In the genomic region with DNA sequence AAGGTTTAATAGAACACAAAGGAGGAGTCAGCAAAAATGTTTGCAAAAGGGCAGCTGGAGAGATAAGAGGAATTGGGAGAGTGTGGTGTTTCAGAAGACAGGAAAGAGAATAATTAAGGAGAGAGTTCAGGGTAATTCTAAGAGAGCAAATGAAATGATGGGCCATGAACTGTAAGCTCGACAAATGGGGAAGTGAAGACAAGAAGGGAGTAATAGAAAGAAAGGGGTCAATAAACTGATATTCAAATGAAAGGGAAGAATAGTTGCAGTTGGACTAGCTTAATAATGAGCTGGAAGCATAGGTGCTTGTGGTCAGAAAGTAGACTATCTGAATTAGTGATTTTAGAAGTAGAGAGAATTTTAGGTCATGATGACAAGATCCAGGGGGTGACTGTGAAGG, we compare ENCODE assay signal across 1 cellular context.
TF ChIP-seq lines count a peak whose summit lies in the region.

No MANE protein-coding gene starts in this region.

TF ChIP-seq in GM12878, 131 proteins besides CTCF, POLR2A, EP300 and RAD21:
- TF ChIP-seq, protein P1, sequence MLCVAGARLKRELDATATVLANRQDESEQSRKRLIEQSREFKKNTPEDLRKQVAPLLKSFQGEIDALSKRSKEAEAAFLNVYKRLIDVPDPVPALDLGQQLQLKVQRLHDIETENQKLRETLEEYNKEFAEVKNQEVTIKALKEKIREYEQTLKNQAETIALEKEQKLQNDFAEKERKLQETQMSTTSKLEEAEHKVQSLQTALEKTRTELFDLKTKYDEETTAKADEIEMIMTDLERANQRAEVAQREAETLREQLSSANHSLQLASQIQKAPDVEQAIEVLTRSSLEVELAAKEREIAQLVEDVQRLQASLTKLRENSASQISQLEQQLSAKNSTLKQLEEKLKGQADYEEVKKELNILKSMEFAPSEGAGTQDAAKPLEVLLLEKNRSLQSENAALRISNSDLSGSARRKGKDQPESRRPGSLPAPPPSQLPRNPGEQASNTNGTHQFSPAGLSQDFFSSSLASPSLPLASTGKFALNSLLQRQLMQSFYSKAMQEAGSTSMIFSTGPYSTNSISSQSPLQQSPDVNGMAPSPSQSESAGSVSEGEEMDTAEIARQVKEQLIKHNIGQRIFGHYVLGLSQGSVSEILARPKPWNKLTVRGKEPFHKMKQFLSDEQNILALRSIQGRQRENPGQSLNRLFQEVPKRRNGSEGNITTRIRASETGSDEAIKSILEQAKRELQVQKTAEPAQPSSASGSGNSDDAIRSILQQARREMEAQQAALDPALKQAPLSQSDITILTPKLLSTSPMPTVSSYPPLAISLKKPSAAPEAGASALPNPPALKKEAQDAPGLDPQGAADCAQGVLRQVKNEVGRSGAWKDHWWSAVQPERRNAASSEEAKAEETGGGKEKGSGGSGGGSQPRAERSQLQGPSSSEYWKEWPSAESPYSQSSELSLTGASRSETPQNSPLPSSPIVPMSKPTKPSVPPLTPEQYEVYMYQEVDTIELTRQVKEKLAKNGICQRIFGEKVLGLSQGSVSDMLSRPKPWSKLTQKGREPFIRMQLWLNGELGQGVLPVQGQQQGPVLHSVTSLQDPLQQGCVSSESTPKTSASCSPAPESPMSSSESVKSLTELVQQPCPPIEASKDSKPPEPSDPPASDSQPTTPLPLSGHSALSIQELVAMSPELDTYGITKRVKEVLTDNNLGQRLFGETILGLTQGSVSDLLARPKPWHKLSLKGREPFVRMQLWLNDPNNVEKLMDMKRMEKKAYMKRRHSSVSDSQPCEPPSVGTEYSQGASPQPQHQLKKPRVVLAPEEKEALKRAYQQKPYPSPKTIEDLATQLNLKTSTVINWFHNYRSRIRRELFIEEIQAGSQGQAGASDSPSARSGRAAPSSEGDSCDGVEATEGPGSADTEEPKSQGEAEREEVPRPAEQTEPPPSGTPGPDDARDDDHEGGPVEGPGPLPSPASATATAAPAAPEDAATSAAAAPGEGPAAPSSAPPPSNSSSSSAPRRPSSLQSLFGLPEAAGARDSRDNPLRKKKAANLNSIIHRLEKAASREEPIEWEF (IDR thresholded peaks at IDR 0.05; ENCODE audit: insufficient replicate concordance, low read depth, low read length) = no peak
- TF ChIP-seq SPI1 (IDR thresholded peaks at IDR 0.05; ENCODE audit: borderline replicate concordance, insufficient read depth, low read depth, low read length) = peak; percentile 54; the same call in 1 of the 2 replicates
